Comparison of ENCODE assay signal across 8 cellular contexts in the genomic region with DNA sequence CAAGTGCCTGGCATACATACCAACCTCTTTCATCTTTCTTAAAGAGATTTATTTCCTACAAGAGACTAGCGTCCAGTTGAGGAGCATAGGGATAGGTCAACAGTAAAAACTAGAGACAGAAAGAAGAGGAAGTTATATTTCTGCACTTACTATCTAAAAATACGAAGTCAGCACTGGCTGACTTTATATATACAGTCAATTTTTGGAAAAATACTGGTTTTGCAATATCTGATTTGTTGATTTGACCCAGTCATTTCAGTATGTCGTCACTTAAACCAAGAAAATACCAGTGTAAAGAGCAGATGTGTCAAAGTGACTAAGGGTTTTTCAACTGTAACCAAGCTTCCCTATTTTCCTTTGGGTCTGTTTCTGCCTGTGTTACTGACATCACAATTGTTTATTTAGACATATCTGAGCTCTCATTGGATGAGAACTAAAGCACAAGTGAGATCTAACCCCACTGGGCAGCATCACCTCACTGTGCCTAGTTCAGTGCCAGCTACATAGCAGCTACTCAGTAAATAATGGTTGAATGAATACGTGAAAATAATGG. TPM values are rescaled to one million over a fixed set of nuclear protein-coding genes. Genes with fewer than 3 reads are reported as not detected.
DNase-seq lines count a peak whose midpoint lies in the region; ATAC-seq and TF ChIP-seq lines count a peak whose summit lies in the region.

No MANE protein-coding gene starts in this region.

- H3K4me3 ChIP-seq in fibroblast of the aortic adventitia (ENCODE audit: low read depth, low read length) (no peak overlapping the region), Karpas-422 (ENCODE audit: low read length) (no peak overlapping the region)

- H3K36me3 ChIP-seq in Karpas-422 (ENCODE audit: insufficient read depth, low read length): peaks cover 64% of the 10 kb centered on the region

- intact Hi-C loops in CD14-positive monocyte (cut with micrococcal nuclease): no loop called here

- H3K27me3 Mint-ChIP-seq in CD14-positive monocyte (ENCODE audit: low read depth in 3 of 3): no peaks in the 10 kb centered on the region

- peak overlapping the region in 1 of 2 donors; percentile 39 for H3K4me3 Mint-ChIP-seq in CD14-positive monocyte

- no peaks in the 10 kb centered on the region for H4K20me1 ChIP-seq in Karpas-422 (ENCODE audit: insufficient read depth, low read depth, low read length)

- H3K27ac Mint-ChIP-seq in CD14-positive monocyte: peak overlapping the region; percentile 94 to 100 (median 98)

- no peak overlapping the region for H3K9ac ChIP-seq in Karpas-422 (ENCODE audit: low read length)

- no peaks in the 10 kb centered on the region for H3K27me3 ChIP-seq in Karpas-422 (ENCODE audit: low read length)

- no peak for TF ChIP-seq CTCF in CD14-positive monocyte (IDR thresholded peaks at IDR 0.05)
- no peak for TF ChIP-seq CTCF in fibroblast of the aortic adventitia (IDR thresholded peaks at IDR 0.05; ENCODE audit: insufficient read depth, low read length)

- H3K9me3 Mint-ChIP-seq in CD14-positive monocyte: peaks cover 0 to 8% (median 4%) of the 10 kb centered on the region in 7 donors

- peaks cover 53% of the 10 kb centered on the region for H3K4me1 Mint-ChIP-seq in CD14-positive monocyte

- peaks cover 10% of the 10 kb centered on the region; the same call in 1 of the 2 replicates for H3K79me2 ChIP-seq in Karpas-422 (ENCODE audit: low read length)

- H2AFZ ChIP-seq in Karpas-422 (ENCODE audit: low read length): no peak overlapping the region

- peak; percentile 56 for DNase-seq in CD14-positive monocyte (ENCODE audit: low spot score)
- peak; percentile 85 to 99 for DNase-seq in NOMO-1 (lab: John Stamatoyannopoulos, UW; ENCODE audit: unreplicated experiment in 2 of 2)
- DNase-seq in fibroblast of the aortic adventitia (ENCODE audit: low read depth): peak; percentile 14
- no peak for DNase-seq in HuH-7.5 (ENCODE audit: low spot score)
- DNase-seq in Karpas-422: no peak
- DNase-seq in SW480 (ENCODE audit: low spot score): no peak
- DNase-seq in NCI-H1694 treated with DMSO at 0.1 percent for 48 hours (lab: John Stamatoyannopoulos, UW): no peak

- peaks cover 69 to 82% of the 10 kb centered on the region in 2 donors for H3K36me3 Mint-ChIP-seq in CD14-positive monocyte

- H3K4me2 ChIP-seq in Karpas-422 (ENCODE audit: low read depth, low read length, poor library complexity, severe bottlenecking): no peak overlapping the region

- H3K9me2 ChIP-seq in Karpas-422 (replicated peaks; ENCODE audit: insufficient read depth, low read length): no peaks in the 10 kb centered on the region

- no peak overlapping the region for H3K27ac ChIP-seq in Karpas-422 (ENCODE audit: low read length)

- no peaks in the 10 kb centered on the region for H3K4me1 ChIP-seq in Karpas-422 (ENCODE audit: low read length)

- peak; percentile 50 for ATAC-seq in GM21381 (IDR thresholded peaks at IDR 0.05; ENCODE audit: unreplicated experiment)

- H3K9me3 ChIP-seq in Karpas-422 (ENCODE audit: low read length): no peaks in the 10 kb centered on the region

RNA-seq across cellular contexts. Expression of a gene that starts 23.0 kb away (rescaled TPM):
- polyA plus RNA-seq in CD14-positive monocyte: 10 to 100 TPM; 61.9 to 83.5 TPM
- 0.82 and 1.4 TPM in 2 replicates for total RNA-seq in fibroblast of the aortic adventitia (ENCODE audit: low replicate concordance)
- total RNA-seq in Karpas-422 (2014; rRNA removed; shearing (Covaris generic); ENCODE audit: low replicate concordance): 72.2 and 97.7 TPM in 2 replicates

Comparison
In these comparisons a context has a peak if more than half of its experiments do, and no peak if none do; other contexts are left out.
1. DNase-seq: peak in CD14-positive monocyte (single experiment), NOMO-1 (2 of 2) and fibroblast of the aortic adventitia (single experiment); none in HuH-7.5 (single experiment), Karpas-422 (single experiment), SW480 (single experiment) and NCI-H1694 treated with DMSO at 0.1 percent for 48 hours (single experiment).
2. RNA of a gene that starts 23.0 kb away (total RNA-seq): 72.2 to 97.7 TPM in Karpas-422; 0.82 to 1.4 TPM in fibroblast of the aortic adventitia; every median in the first group is over 10 times any median in the second.